Comparison of ENCODE assay signal across 8 cellular contexts in the genomic region with DNA sequence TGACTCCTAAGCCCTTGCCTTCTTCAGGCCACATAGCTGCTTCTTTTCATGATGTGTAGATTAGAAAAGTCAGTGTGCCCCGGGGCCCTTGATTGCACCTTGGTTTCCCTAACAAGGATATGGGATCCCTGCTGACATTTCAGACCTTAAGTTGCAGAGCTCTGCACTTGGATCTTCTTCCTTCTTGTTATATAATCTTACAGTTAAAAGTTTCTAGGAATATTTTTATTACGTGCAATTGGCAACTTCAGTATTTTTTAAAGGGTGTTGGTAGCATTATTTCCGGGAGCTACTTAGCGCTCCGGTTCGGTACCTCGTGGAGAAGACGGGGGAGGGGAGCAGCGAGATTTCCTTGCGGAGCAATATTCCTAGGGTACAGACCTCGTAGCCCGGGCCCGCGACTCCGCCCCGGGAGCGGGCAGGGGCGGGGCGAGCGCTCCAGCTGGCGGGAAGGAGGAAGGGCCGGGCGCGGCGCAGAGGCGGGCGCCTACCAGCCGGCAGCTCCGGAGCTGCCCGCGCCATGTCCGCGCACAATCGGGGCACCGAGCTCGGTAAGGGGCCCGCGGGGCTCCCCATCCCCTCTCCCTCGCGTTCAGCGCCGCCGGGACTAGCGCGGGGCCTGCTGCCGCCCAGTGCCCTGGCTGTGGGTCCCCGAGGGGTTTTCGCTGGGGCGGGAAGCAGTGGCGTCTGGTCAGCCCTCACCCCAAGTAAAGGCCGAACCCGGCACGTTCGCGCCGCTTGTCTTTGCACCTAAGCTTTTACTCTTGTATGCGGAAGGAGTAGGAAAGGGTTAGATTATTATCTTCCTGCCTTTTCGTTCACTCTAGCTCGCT. TPM values are rescaled to one million over a fixed set of nuclear protein-coding genes. Genes with fewer than 3 reads are reported as not detected.
A peak's percentile ranks its signal among the peaks of the same experiment; 100 is the strongest.
DNase-seq lines count a peak whose midpoint lies in the region; ATAC-seq, FAIRE-seq and TF ChIP-seq lines count a peak whose summit lies in the region.

A gene (plus strand): TSS at position 469 of the 833 bp plus-strand sequence. CDS start 52 bp downstream, at position 521.

- no peaks in the 10 kb centered on the region for H4K20me1 ChIP-seq in endothelial cell of umbilical vein (replicated peaks; ENCODE audit: control insufficient read depth, extremely low read depth, insufficient read depth, low read length)

- peak; percentile 94 for TF ChIP-seq POLR2A in endothelial cell of umbilical vein (IDR thresholded peaks at IDR 0.05; ENCODE audit: low read depth, low read length)

- peak within 1 kb of the TSS; percentile 99 for H3K9ac ChIP-seq in endothelial cell of umbilical vein (replicated peaks; ENCODE audit: extremely low read depth, insufficient read depth, low read length)

- H3K4me1 ChIP-seq in endothelial cell of umbilical vein (ENCODE audit: control insufficient read depth, extremely low read depth, insufficient read depth, low read length): peaks cover 17% of the 10 kb centered on the region

- peak; percentile 94 for ATAC-seq in GM19455 (IDR thresholded peaks at IDR 0.05; ENCODE audit: unreplicated experiment)

- H3K9me3 ChIP-seq in endothelial cell of umbilical vein (replicated peaks; ENCODE audit: control insufficient read depth, insufficient read depth, low read length): no peaks in the 10 kb centered on the region

- H2AFZ ChIP-seq in endothelial cell of umbilical vein (ENCODE audit: low read depth, low read length): peak within 1 kb of the TSS; percentile 89

- H3K4me2 ChIP-seq in endothelial cell of umbilical vein (ENCODE audit: insufficient read depth, low read length): peak within 1 kb of the TSS; percentile 91

- BruUV-seq in endothelial cell of umbilical vein (replicated peaks; lab: Mats Ljungman, UMichigan): no TSS peak

- TF ChIP-seq CTCF in endothelial cell of umbilical vein (IDR thresholded peaks at IDR 0.05; ENCODE audit: extremely low read depth in 1 of 2, insufficient read depth in 1 of 2, low read depth in 1 of 2, low read length in 2 of 2): no peak

- H3K4me3 ChIP-seq in endothelial cell of umbilical vein (replicated peaks in 1 of 3; ENCODE audit: insufficient read depth in 1 of 3, low read depth in 1 of 3, low read length in 3 of 3): peak within 1 kb of the TSS; percentile 80 to 96 (median 90)

- CTCF ChIA-PET in endothelial cell of umbilical vein (lab: Charles Lee): interaction anchor here (0.9 to 6.2 kb wide), 8 partner anchors 10 to 72 kb away, joined by 3 to 65 read pairs (median 4); no protein-coding TSS in a partner anchor

- peak; percentile 50 for DNase-seq in COLO829 (ENCODE audit: low spot score)
- peak; percentile 87 for DNase-seq in HK-2 (ENCODE audit: unreplicated experiment)
- DNase-seq in NOMO-1 (lab: John Stamatoyannopoulos, UW; ENCODE audit: unreplicated experiment in 2 of 2): peak; percentile 63 to 79
- DNase-seq in activated CD8-positive, alpha-beta memory T cell treated with anti-CD3 and anti-CD28 coated beads, Interleukin-2, amount 50 U/mL, for 4 hours: peak; percentile 59
- peak; percentile 85 for DNase-seq in endothelial cell of umbilical vein (ENCODE audit: low read depth, low spot score)
- peak; percentile 28 for DNase-seq in middle frontal gyrus (ENCODE audit: extremely low spot score, low spot score)
- peak; percentile 47 to 58 for DNase-seq in stimulated activated CD8-positive, alpha-beta memory T cell treated with anti-CD3 and anti-CD28 coated beads, Interleukin-2, amount 100 ng/mL, for 48 hours (ENCODE audit: low read depth in 2 of 2)

- no peaks in the 10 kb centered on the region for H3K9me1 ChIP-seq in endothelial cell of umbilical vein (replicated peaks; ENCODE audit: control insufficient read depth, extremely low read depth, insufficient read depth, low read length)

- FAIRE-seq in endothelial cell of umbilical vein (lab: Jason Lieb, UNC): peak; percentile 75

- intact Hi-C loops in endothelial cell of umbilical vein (cut with micrococcal nuclease): loop anchor here (1.0 to 10.0 kb wide), 3 partner anchors 29 to 434 kb away; a partner anchor contains a TSS

- peak within 1 kb of the TSS; percentile 98 for H3K27ac ChIP-seq in endothelial cell of umbilical vein (ENCODE audit: insufficient read depth, low read depth, low read length)

- no peaks in the 10 kb centered on the region for H3K27me3 ChIP-seq in endothelial cell of umbilical vein (ENCODE audit: control insufficient read depth in 2 of 2, insufficient read depth in 2 of 2, low read length in 2 of 2)

- H3K36me3 ChIP-seq in endothelial cell of umbilical vein (ENCODE audit: control insufficient read depth in 2 of 2, extremely low read depth in 1 of 2, insufficient read depth in 2 of 2, low read length in 2 of 2): peaks cover 0 to 2% of the 10 kb centered on the region in 2 experiments

- H3K79me2 ChIP-seq in endothelial cell of umbilical vein (ENCODE audit: control insufficient read depth, insufficient read depth, low read length): peaks cover 14% of the 10 kb centered on the region

- POLR2A ChIA-PET in endothelial cell of umbilical vein (lab: Charles Lee): interaction anchor here (0.7 to 1.2 kb wide), 2 partner anchors 14 to 68 kb away, joined by 3 to 4 read pairs; no protein-coding TSS in a partner anchor

- dilution Hi-C loops in endothelial cell of umbilical vein (cut with MboI; ENCODE audit: extremely low pct_ligation_motif_present, low sequenced_read_pairs): no loop called here

TF ChIP-seq in endothelial cell of umbilical vein, 7 proteins besides CTCF, POLR2A, EP300 and RAD21:
- peak; percentile 81 for TF ChIP-seq GATA2 (IDR thresholded peaks at IDR 0.05; ENCODE audit: insufficient read depth, insufficient read length, low read depth, low read length)
- peak; percentile 98 for TF ChIP-seq POLR2AphosphoS5 (IDR thresholded peaks at IDR 0.05; ENCODE audit: insufficient read depth, low read depth, low read length)
- TF ChIP-seq FOS (IDR thresholded peaks at IDR 0.05; ENCODE audit: borderline replicate concordance, insufficient read depth, low read length): no peak

RNA-seq across cellular contexts. Expression of the gene that starts here (rescaled TPM):
- total RNA-seq in endothelial cell of umbilical vein: 41.5 and 42.1 TPM in 2 replicates
- polyA plus RNA-seq in endothelial cell of umbilical vein: 13.9 and 19.8 TPM in 2 replicates
- polyA plus RNA-seq in endothelial cell of umbilical vein (2011; cell fraction: cytosol; rRNA removed): 24.7 and 26.4 TPM in 2 replicates
- polyA plus RNA-seq in endothelial cell of umbilical vein (2011; cell fraction: nucleus; rRNA removed): 19.6 and 25.6 TPM in 2 replicates
- 47.7 and 58.4 TPM in 2 replicates for polyA plus RNA-seq in endothelial cell of umbilical vein (2012)
- polyA minus RNA-seq in endothelial cell of umbilical vein: 19.1 and 29.9 TPM in 2 replicates
- polyA minus RNA-seq in endothelial cell of umbilical vein (2011; cell fraction: cytosol; rRNA and poly(A)+ RNA removed): 29.1 TPM
- 18.3 and 21.7 TPM in 2 replicates for polyA minus RNA-seq in endothelial cell of umbilical vein (2011; cell fraction: nucleus; rRNA and poly(A)+ RNA removed)

Comparison
In these comparisons a context has a peak if more than half of its experiments do, and no peak if none do; other contexts are left out.
1. Peak in every context shown above with its lines: DNase-seq, ATAC-seq, H3K4me3 ChIP-seq and H3K27ac ChIP-seq.
2. DNase-seq: peak in every context shown above with its lines; median percentile 87 in HK-2; 85 in endothelial cell of umbilical vein; 71 in NOMO-1; 59 in activated CD8-positive, alpha-beta memory T cell treated with anti-CD3 and anti-CD28 coated beads, Interleukin-2, amount 50 U/mL, for 4 hours; 52 in stimulated activated CD8-positive, alpha-beta memory T cell treated with anti-CD3 and anti-CD28 coated beads, Interleukin-2, amount 100 ng/mL, for 48 hours; 50 in COLO829; 28 in middle frontal gyrus.